ENCODE assay signal across 18 cellular contexts in genomic region chr3:31092748-31093607, GRCh38.
A peak's percentile ranks its signal among the peaks of the same experiment; 100 is the strongest.
DNase-seq lines count a peak whose midpoint lies in the region; ATAC-seq and TF ChIP-seq lines count a peak whose summit lies in the region.
"Had no signal": no experiment of that assay in that cellular context is flagged by ENCODE, and none has a peak within 500 bp of the region (broad histone marks: within the 10 kb centered on the region; RNA-seq: fewer than 3 reads in every experiment).

No MANE protein-coding gene starts in this region.

- no peak overlapping the region for H3K27ac Mint-ChIP-seq in stimulated activated memory B cell treated with anti-CD40 and anti-IgM and Interleukin-4, amounts not matched to agents 10 μg/mL and 1 μg/mL and 100 μg/mL, for 72 hours
- H3K27ac Mint-ChIP-seq: activated naive CD8-positive, alpha-beta T cell treated with anti-CD3 and anti-CD28 coated beads, Interleukin-2, amount 50 U/mL, for 24 hours; immature natural killer cell had no signal

- H3K27ac ChIP-seq in brain microvascular endothelial cell, result no peak overlapping the region
- H3K27ac ChIP-seq in gastrocnemius medialis, result peak overlapping the region in 2 of 4 donors; percentile 7 to 50
- H3K27ac ChIP-seq: RWPE1, tibial artery had no signal

- peaks cover 11 to 19% of the 10 kb centered on the region in 2 donors for H3K4me1 ChIP-seq in gastrocnemius medialis

- intact Hi-C loops in left cardiac atrium (cut with DNase I) (no loop called here), gastrocnemius medialis (cut with DNase I; ENCODE audit: low total_unique reads) (no loop called here)

- DNase-seq in GM03348 (ENCODE audit: low spot score) (peak; percentile 37), brain microvascular endothelial cell (peak; percentile 45), left cardiac atrium (peak; percentile 53), gastrocnemius medialis (peak; percentile 2 to 51), NCI-H2029 treated with DMSO at 0.1 percent for 48 hours (lab: John Stamatoyannopoulos, UW) (no peak), left lobe of liver (ENCODE audit: low spot score) (no peak)
- DNase-seq: activated CD4-positive, CD25-positive, alpha-beta regulatory T cell treated with anti-CD3 and anti-CD28 coated beads, Interleukin-2, amount 50 U/mL, for 72 hours; activated naive CD8-positive, alpha-beta T cell treated with anti-CD3 and anti-CD28 coated beads, Interleukin-2, amount 50 U/mL, for 24 hours; activated T-cell treated with anti-CD3 and anti-CD28 coated beads, Interleukin-2, amount 50 U/mL, for 1 hour; CD4-positive, alpha-beta memory T cell; immature natural killer cell; NCI-H2081; NCI-H774; posterior cingulate gyrus had no signal

- TF ChIP-seq CTCF in brain microvascular endothelial cell (IDR thresholded peaks at IDR 0.05; ENCODE audit: low read depth, low read length, missing control alignments) (no peak), gastrocnemius medialis (IDR thresholded peaks at IDR 0.05 in 4 of 5, conservative IDR thresholded peaks at IDR 0.05 in 1 of 5) (no peak)

- H3K9me3 ChIP-seq in gastrocnemius medialis, result no peaks in the 10 kb centered on the region
- H3K9me3 ChIP-seq: tibial artery had no signal

- H3K27me3 ChIP-seq in brain microvascular endothelial cell (replicated peaks) (no peaks in the 10 kb centered on the region), gastrocnemius medialis (no peaks in the 10 kb centered on the region)
- H3K27me3 ChIP-seq: tibial artery had no signal

- peak; percentile 53 to 81 for ATAC-seq in left cardiac atrium
- ATAC-seq in gastrocnemius medialis, result peak; percentile 63 to 87
- no peak for ATAC-seq in left lobe of liver
- no peak for ATAC-seq in stimulated activated memory B cell treated with anti-CD40 and anti-IgM and Interleukin-4, amounts not matched to agents 10 μg/mL and 1 μg/mL and 100 μg/mL, for 72 hours
- no peak for ATAC-seq in GM21526 (IDR thresholded peaks at IDR 0.05; ENCODE audit: low FRiP score, unreplicated experiment)
- ATAC-seq: activated naive CD8-positive, alpha-beta T cell treated with anti-CD3 and anti-CD28 coated beads, Interleukin-2, amount 50 U/mL, for 24 hours had no signal

- H3K36me3 ChIP-seq in brain microvascular endothelial cell (replicated peaks) (no peaks in the 10 kb centered on the region), gastrocnemius medialis (no peaks in the 10 kb centered on the region)
- H3K36me3 ChIP-seq: tibial artery had no signal

- H3K4me3 Mint-ChIP-seq in stimulated activated memory B cell treated with anti-CD40 and anti-IgM and Interleukin-4, amounts not matched to agents 10 μg/mL and 1 μg/mL and 100 μg/mL, for 72 hours, result no peak overlapping the region
- H3K4me3 Mint-ChIP-seq: activated naive CD8-positive, alpha-beta T cell treated with anti-CD3 and anti-CD28 coated beads, Interleukin-2, amount 50 U/mL, for 24 hours; CD4-positive, alpha-beta memory T cell; immature natural killer cell had no signal

- H3K4me3 ChIP-seq in brain microvascular endothelial cell (ENCODE audit: low read depth, low read length) (no peak overlapping the region), gastrocnemius medialis (no peak overlapping the region)
- H3K4me3 ChIP-seq: tibial artery had no signal

- no peaks in the 10 kb centered on the region for H3K36me3 Mint-ChIP-seq in stimulated activated memory B cell treated with anti-CD40 and anti-IgM and Interleukin-4, amounts not matched to agents 10 μg/mL and 1 μg/mL and 100 μg/mL, for 72 hours
- H3K36me3 Mint-ChIP-seq: CD4-positive, alpha-beta memory T cell; immature natural killer cell had no signal

- H3K27me3 Mint-ChIP-seq in stimulated activated memory B cell treated with anti-CD40 and anti-IgM and Interleukin-4, amounts not matched to agents 10 μg/mL and 1 μg/mL and 100 μg/mL, for 72 hours, result no peaks in the 10 kb centered on the region
- H3K27me3 Mint-ChIP-seq: activated naive CD8-positive, alpha-beta T cell treated with anti-CD3 and anti-CD28 coated beads, Interleukin-2, amount 50 U/mL, for 24 hours; CD4-positive, alpha-beta memory T cell had no signal

- peaks cover 13% of the 10 kb centered on the region for H3K4me1 Mint-ChIP-seq in stimulated activated memory B cell treated with anti-CD40 and anti-IgM and Interleukin-4, amounts not matched to agents 10 μg/mL and 1 μg/mL and 100 μg/mL, for 72 hours

- in situ Hi-C loops in brain microvascular endothelial cell (cut with HindIII; ENCODE audit: low pct_ligation_motif_present, low sequenced_read_pairs) (no loop called here), gastrocnemius medialis (cut with MboI; ENCODE audit: low sequenced_read_pairs in 4 of 4) (no loop called here)

- no peak for TF ChIP-seq POLR2A in gastrocnemius medialis (IDR thresholded peaks at IDR 0.05)

- no peaks in the 10 kb centered on the region for H3K9me3 Mint-ChIP-seq in stimulated activated memory B cell treated with anti-CD40 and anti-IgM and Interleukin-4, amounts not matched to agents 10 μg/mL and 1 μg/mL and 100 μg/mL, for 72 hours
- H3K9me3 Mint-ChIP-seq: activated naive CD8-positive, alpha-beta T cell treated with anti-CD3 and anti-CD28 coated beads, Interleukin-2, amount 50 U/mL, for 24 hours; CD4-positive, alpha-beta memory T cell had no signal

Comparison
In these comparisons a context has a peak if more than half of its experiments do, and no peak if none do; other contexts are left out.
1. DNase-seq: peak in GM03348 (single experiment), brain microvascular endothelial cell (single experiment), left cardiac atrium (single experiment) and gastrocnemius medialis (2 of 2); none in NCI-H2029 treated with DMSO at 0.1 percent for 48 hours (single experiment) and left lobe of liver (single experiment).
2. ATAC-seq: peak in left cardiac atrium (2 of 2) and gastrocnemius medialis (2 of 2); none in left lobe of liver (single experiment), stimulated activated memory B cell treated with anti-CD40 and anti-IgM and Interleukin-4, amounts not matched to agents 10 μg/mL and 1 μg/mL and 100 μg/mL, for 72 hours (single experiment) and GM21526 (single experiment).